In genomic region chr10:105956550-105956949, GRCh38 we compare ENCODE assay signal across 26 cellular contexts.
DNase-seq lines count a peak whose midpoint lies in the region; ATAC-seq, FAIRE-seq and TF ChIP-seq lines count a peak whose summit lies in the region.
"Had no signal": no experiment of that assay in that cellular context is flagged by ENCODE, and none has a peak within 500 bp of the region (broad histone marks: within the 10 kb centered on the region; RNA-seq: fewer than 3 reads in every experiment).

No MANE protein-coding gene starts in this region.

- H3K4me3 ChIP-seq in thyroid gland (replicated peaks in 1 of 3), result no peak overlapping the region
- H3K4me3 ChIP-seq: K562 had no signal

- no peak for TF ChIP-seq POLR2A in thyroid gland (IDR thresholded peaks at IDR 0.05)

- H3K36me3 ChIP-seq in thyroid gland, result no peaks in the 10 kb centered on the region

- H3K4me1 ChIP-seq in thyroid gland, result peaks cover 6 to 10% of the 10 kb centered on the region in 2 donors

- no peak for TF ChIP-seq CTCF in thyroid gland (IDR thresholded peaks at IDR 0.05)

- H3K27ac Mint-ChIP-seq in effector memory CD8-positive, alpha-beta T cell, result no peak overlapping the region
- H3K27ac Mint-ChIP-seq: CD4-positive, CD25-positive, alpha-beta regulatory T cell had no signal

- intact Hi-C loops in thyroid gland (cut with DNase I), result no loop called here

- H3K9me3 ChIP-seq in thyroid gland, result no peaks in the 10 kb centered on the region
- H3K9me3 ChIP-seq: SK-N-SH had no signal

- DNase-seq in GM19239 (ENCODE audit: insufficient read length, low spot score) (no peak), thyroid gland (no peak)
- no peak for DNase-seq in effector memory CD8-positive, alpha-beta T cell
- DNase-seq: CD4-positive, CD25-positive, alpha-beta regulatory T cell; DMS79; MM.1S; NCI-H1092; NCI-H1436; NCI-H187 treated with DMSO at 0.1 percent for 48 hours; NCI-H2227 treated with DMSO at 0.1 percent for 48 hours; NCI-H510A; NCI-H774; SIG-M5; SK-N-SH; T-helper 2 cell had no signal

- no peaks in the 10 kb centered on the region for H3K27me3 Mint-ChIP-seq in effector memory CD8-positive, alpha-beta T cell
- H3K27me3 Mint-ChIP-seq: CD4-positive, CD25-positive, alpha-beta regulatory T cell had no signal

- H3K4me1 Mint-ChIP-seq in effector memory CD8-positive, alpha-beta T cell (ENCODE audit: low read depth in 2 of 2), result no peaks in the 10 kb centered on the region
- H3K4me1 Mint-ChIP-seq: CD4-positive, CD25-positive, alpha-beta regulatory T cell had no signal

- H3K27ac ChIP-seq in thyroid gland, result no peak overlapping the region
- H3K27ac ChIP-seq: HL-60 had no signal

- no peak for FAIRE-seq in GM19239 (lab: Jason Lieb, UNC)
- FAIRE-seq: GM12891, GM18507, HepG2, K562 had no signal

- H3K27me3 ChIP-seq in thyroid gland, result no peaks in the 10 kb centered on the region

- no peaks in the 10 kb centered on the region for H3K36me3 Mint-ChIP-seq in effector memory CD8-positive, alpha-beta T cell (ENCODE audit: insufficient read depth)
- H3K36me3 Mint-ChIP-seq: CD4-positive, CD25-positive, alpha-beta regulatory T cell had no signal

- no peak overlapping the region for H3K4me3 Mint-ChIP-seq in effector memory CD8-positive, alpha-beta T cell
- H3K4me3 Mint-ChIP-seq: CD4-positive, CD25-positive, alpha-beta regulatory T cell had no signal

- ATAC-seq in GM18517 (IDR thresholded peaks at IDR 0.05; ENCODE audit: unreplicated experiment) (peak; percentile 58), GM21390 (IDR thresholded peaks at IDR 0.05; ENCODE audit: unreplicated experiment) (peak; percentile 67), HG03025 (IDR thresholded peaks at IDR 0.05; ENCODE audit: low FRiP score, unreplicated experiment) (peak; percentile 54), HG03521 (IDR thresholded peaks at IDR 0.05; ENCODE audit: unreplicated experiment) (peak; percentile 36), HG03457 (IDR thresholded peaks at IDR 0.05; ENCODE audit: unreplicated experiment) (no peak)
- ATAC-seq in effector memory CD8-positive, alpha-beta T cell (replicated peaks), result no peak
- ATAC-seq: HepG2, K562, Panc1 had no signal

- WGBS in thyroid gland, 2 donors, result 89 to 97% methylated on average over 1 of the region's 1 CpG

- peaks cover 5 to 20% of the 10 kb centered on the region in 2 donors for H3K9me3 Mint-ChIP-seq in effector memory CD8-positive, alpha-beta T cell

Comparison
In these comparisons a context has a peak if more than half of its experiments do, and no peak if none do; other contexts are left out.
1. ATAC-seq: peak in GM18517 (single experiment), GM21390 (single experiment), HG03025 (single experiment) and HG03521 (single experiment); none in HG03457 (single experiment) and effector memory CD8-positive, alpha-beta T cell (single experiment).